ENCODE assay signal across 8 cellular contexts in the genomic region with DNA sequence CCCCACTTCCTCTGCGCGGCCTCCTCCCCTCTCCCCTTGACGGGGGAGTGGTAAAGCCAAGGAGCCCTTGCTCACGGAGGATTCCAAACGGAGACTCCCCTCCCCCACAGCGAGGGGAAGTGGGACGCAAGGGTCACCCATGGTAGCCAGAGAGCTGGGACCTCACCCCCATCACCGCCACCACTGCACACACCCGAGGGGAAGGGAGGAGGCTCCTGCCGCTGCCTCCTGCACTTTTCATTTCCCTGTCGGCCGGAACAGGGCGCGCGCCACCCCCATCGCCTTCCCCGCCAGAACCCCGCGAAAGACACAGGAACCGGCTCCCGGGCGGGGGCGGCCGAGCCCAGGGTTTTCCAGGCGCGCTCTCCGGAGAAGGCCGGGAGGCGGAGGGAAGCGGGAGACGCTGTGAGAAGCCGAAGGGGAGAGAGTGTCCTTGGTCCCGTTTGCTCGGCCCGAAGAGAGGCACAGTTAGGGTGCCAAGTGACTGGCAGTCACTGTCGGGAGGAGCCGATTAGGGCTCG. TPM values are rescaled to one million over a fixed set of nuclear protein-coding genes. Genes with fewer than 3 reads are reported as not detected.
DNase-seq lines count a peak whose midpoint lies in the region; ATAC-seq, FAIRE-seq and TF ChIP-seq lines count a peak whose summit lies in the region.

No MANE protein-coding gene starts in this region.

- FAIRE-seq in bronchial epithelial cell (lab: Jason Lieb, UNC): no peak

- H3K4me3 ChIP-seq in bronchial epithelial cell (ENCODE audit: low read depth, low read length): peak overlapping the region; percentile 87

- DNase-seq in EL: peak; percentile 52
- peak; percentile 13 to 78 (median 39) for DNase-seq in T-helper 2 cell
- no peak for DNase-seq in bronchial epithelial cell (ENCODE audit: low read depth)
- peak; percentile 66 for DNase-seq in islet precursor cell
- peak in 2 of 3 donors; percentile 25 to 48 for DNase-seq in stimulated activated CD4-positive, alpha-beta T cell treated with anti-CD3 and anti-CD28 coated beads, Interleukin-12 subunit alpha, Interleukin-12 subunit beta, amount 100 ng/mL, for 48 hours (ENCODE audit: low read depth in 2 of 3, low spot score in 1 of 3)

- TF ChIP-seq CTCF in bronchial epithelial cell (IDR thresholded peaks at IDR 0.05; ENCODE audit: insufficient read depth, low read length, severe bottlenecking): no peak

- H3K36me3 ChIP-seq in bronchial epithelial cell (ENCODE audit: control insufficient read depth, insufficient read depth, low read length): peaks cover 11% of the 10 kb centered on the region

- no peaks in the 10 kb centered on the region for H3K27me3 ChIP-seq in bronchial epithelial cell (ENCODE audit: control insufficient read depth, insufficient read depth, low read length)

- peak; percentile 2 for ATAC-seq in HG03439 (IDR thresholded peaks at IDR 0.05; ENCODE audit: unreplicated experiment)
- ATAC-seq in GM18909 (IDR thresholded peaks at IDR 0.05; ENCODE audit: poor library complexity, unreplicated experiment): no peak
- ATAC-seq in GM18517 (IDR thresholded peaks at IDR 0.05; ENCODE audit: unreplicated experiment): no peak

RNA-seq across cellular contexts. Expression of a gene that starts 0.8 kb away (rescaled TPM):
- total RNA-seq in bronchial epithelial cell: 9.7 and 11.8 TPM in 2 replicates

RNA-seq across cellular contexts. Expression of a gene that starts 19.5 kb away (rescaled TPM):
- total RNA-seq in bronchial epithelial cell: 16.9 and 28.2 TPM in 2 replicates

RNA-seq across cellular contexts. Expression of a gene that starts 19.9 kb away (rescaled TPM):
- 37.6 and 40.0 TPM in 2 replicates for total RNA-seq in bronchial epithelial cell

RNA-seq across cellular contexts. Expression of a gene that starts 45.6 kb away (rescaled TPM):
- total RNA-seq in bronchial epithelial cell: 1.5 and 1.6 TPM in 2 replicates
